ENCODE assay signal across 1 cellular context in the genomic region with DNA sequence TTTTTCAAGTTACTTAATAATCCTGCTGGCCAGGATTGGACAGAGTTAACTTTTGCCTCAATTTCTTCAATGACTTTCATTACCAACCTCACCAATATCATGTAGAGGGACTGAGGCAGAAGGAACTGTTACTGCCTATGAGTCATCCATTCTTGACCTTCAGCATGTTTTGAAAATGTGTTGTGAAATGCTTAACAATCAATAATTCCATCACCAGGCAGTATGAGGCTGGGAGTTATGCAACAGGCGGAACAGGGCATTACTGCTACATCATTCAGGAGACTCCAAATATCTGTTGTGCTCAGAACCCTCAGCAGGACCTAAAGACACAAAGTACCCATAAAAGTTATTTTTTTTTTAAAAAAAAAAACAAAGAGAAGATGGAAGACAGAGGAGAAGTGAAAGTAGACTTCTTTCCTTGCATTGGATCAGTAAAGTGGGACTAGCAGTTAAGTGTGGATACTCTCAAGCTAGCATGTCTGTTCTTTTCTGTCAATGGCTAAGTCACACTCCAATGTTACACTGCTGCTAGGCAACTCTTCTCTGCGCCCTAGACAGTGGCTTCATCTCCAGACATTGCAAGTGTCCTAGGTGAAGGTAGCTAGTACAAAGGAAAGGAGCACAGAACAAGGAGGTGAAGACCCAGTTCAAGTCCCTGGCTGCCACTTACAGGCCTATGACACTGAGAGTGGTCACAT.
TF ChIP-seq lines count a peak whose summit lies in the region.

No MANE protein-coding gene starts in this region.

TF ChIP-seq in HepG2, 621 proteins besides CTCF, POLR2A, EP300 and RAD21 (continued from another document and continues in another):
- no peak for TF ChIP-seq ZBTB34 (CRISPR knock-in tag; IDR thresholded peaks at IDR 0.05)
- no peak for TF ChIP-seq HIVEP1 (CRISPR knock-in tag; IDR thresholded peaks at IDR 0.05)
- TF ChIP-seq ZNF414 (CRISPR knock-in tag; IDR thresholded peaks at IDR 0.05) = no peak
- TF ChIP-seq SOX5 (CRISPR knock-in tag; IDR thresholded peaks at IDR 0.05; ENCODE audit: borderline replicate concordance) = peak; percentile 77; the same call in 1 of the 2 replicates
- TF ChIP-seq SPEN (CRISPR knock-in tag; IDR thresholded peaks at IDR 0.05; ENCODE audit: low read depth) = 0 out of 2 replicates have a peak, but pooled peaks have one; percentile 21
- 0 out of 2 replicates have a peak, but pooled peaks have one; percentile 18 for TF ChIP-seq ZNF629 (CRISPR knock-in tag; conservative IDR thresholded peaks at IDR 0.05)
- TF ChIP-seq ZNF710 (CRISPR knock-in tag; IDR thresholded peaks at IDR 0.05; ENCODE audit: borderline replicate concordance) = 0 out of 2 replicates have a peak, but pooled peaks have one; percentile 19
- TF ChIP-seq ZNF780A (CRISPR knock-in tag; IDR thresholded peaks at IDR 0.05) = no peak
- no peak for TF ChIP-seq KMT2B (CRISPR knock-in tag; IDR thresholded peaks at IDR 0.05)
- TF ChIP-seq ZKSCAN5 (CRISPR knock-in tag; IDR thresholded peaks at IDR 0.05) = no peak
- no peak for TF ChIP-seq RAD51 (IDR thresholded peaks at IDR 0.05; ENCODE audit: borderline replicate concordance)
- TF ChIP-seq ZNF34 (CRISPR knock-in tag; IDR thresholded peaks at IDR 0.05; ENCODE audit: borderline replicate concordance) = no peak
- 0 out of 2 replicates have a peak, but pooled peaks have one; percentile 73 for TF ChIP-seq ZBTB42 (CRISPR knock-in tag; IDR thresholded peaks at IDR 0.05)
- TF ChIP-seq NONO (IDR thresholded peaks at IDR 0.05) = no peak
- TF ChIP-seq NONO (CRISPR knock-in tag; conservative IDR thresholded peaks at IDR 0.05) = no peak
- TF ChIP-seq, protein P1, sequence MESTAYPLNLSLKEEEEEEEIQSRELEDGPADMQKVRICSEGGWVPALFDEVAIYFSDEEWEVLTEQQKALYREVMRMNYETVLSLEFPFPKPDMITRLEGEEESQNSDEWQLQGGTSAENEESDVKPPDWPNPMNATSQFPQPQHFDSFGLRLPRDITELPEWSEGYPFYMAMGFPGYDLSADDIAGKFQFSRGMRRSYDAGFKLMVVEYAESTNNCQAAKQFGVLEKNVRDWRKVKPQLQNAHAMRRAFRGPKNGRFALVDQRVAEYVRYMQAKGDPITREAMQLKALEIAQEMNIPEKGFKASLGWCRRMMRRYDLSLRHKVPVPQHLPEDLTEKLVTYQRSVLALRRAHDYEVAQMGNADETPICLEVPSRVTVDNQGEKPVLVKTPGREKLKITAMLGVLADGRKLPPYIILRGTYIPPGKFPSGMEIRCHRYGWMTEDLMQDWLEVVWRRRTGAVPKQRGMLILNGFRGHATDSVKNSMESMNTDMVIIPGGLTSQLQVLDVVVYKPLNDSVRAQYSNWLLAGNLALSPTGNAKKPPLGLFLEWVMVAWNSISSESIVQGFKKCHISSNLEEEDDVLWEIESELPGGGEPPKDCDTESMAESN (CRISPR knock-in tag; conservative IDR thresholded peaks at IDR 0.05) = no peak
- peak; percentile 97 for TF ChIP-seq CEBPG (CRISPR knock-in tag; IDR thresholded peaks at IDR 0.05)
- TF ChIP-seq ZSCAN31 (CRISPR knock-in tag; IDR thresholded peaks at IDR 0.05; ENCODE audit: low read depth) = peak; percentile 34; the same call in 1 of the 2 replicates
- no peak for TF ChIP-seq ZNF704 (CRISPR knock-in tag; IDR thresholded peaks at IDR 0.05; ENCODE audit: borderline replicate concordance)
- TF ChIP-seq NKX3-1 (CRISPR knock-in tag; IDR thresholded peaks at IDR 0.05) = no peak
- TF ChIP-seq ZNF670 (CRISPR knock-in tag; IDR thresholded peaks at IDR 0.05; ENCODE audit: borderline replicate concordance) = no peak
- TF ChIP-seq ZZZ3 (CRISPR knock-in tag; IDR thresholded peaks at IDR 0.05; ENCODE audit: borderline replicate concordance) = no peak
- no peak for TF ChIP-seq PRDM15 (CRISPR knock-in tag; IDR thresholded peaks at IDR 0.05)
- no peak for TF ChIP-seq ZNF335 (CRISPR knock-in tag; IDR thresholded peaks at IDR 0.05)
- no peak for TF ChIP-seq HOXA9 (CRISPR knock-in tag; IDR thresholded peaks at IDR 0.05; ENCODE audit: borderline replicate concordance)
- peak; percentile 90; the same call in 1 of the 2 replicates for TF ChIP-seq SALL1 (CRISPR knock-in tag; IDR thresholded peaks at IDR 0.05)
- TF ChIP-seq ZNF557 (CRISPR knock-in tag; IDR thresholded peaks at IDR 0.05) = no peak
- peak; percentile 68; the same call in 1 of the 2 replicates for TF ChIP-seq CREM (IDR thresholded peaks at IDR 0.05)
- no peak for TF ChIP-seq CREM (CRISPR knock-in tag; IDR thresholded peaks at IDR 0.05)
- TF ChIP-seq ISL2 (CRISPR knock-in tag; IDR thresholded peaks at IDR 0.05) = peak; percentile 47; the same call in 1 of the 2 replicates
- TF ChIP-seq ATRX (CRISPR knock-in tag; IDR thresholded peaks at IDR 0.05; ENCODE audit: borderline replicate concordance) = no peak
- TF ChIP-seq GPN1 (CRISPR knock-in tag; IDR thresholded peaks at IDR 0.05; ENCODE audit: borderline replicate concordance) = no peak
- no peak for TF ChIP-seq ZNF296 (CRISPR knock-in tag; conservative IDR thresholded peaks at IDR 0.05)
- no peak for TF ChIP-seq SP140L (CRISPR knock-in tag; IDR thresholded peaks at IDR 0.05; ENCODE audit: borderline replicate concordance)
- TF ChIP-seq, protein P2, sequence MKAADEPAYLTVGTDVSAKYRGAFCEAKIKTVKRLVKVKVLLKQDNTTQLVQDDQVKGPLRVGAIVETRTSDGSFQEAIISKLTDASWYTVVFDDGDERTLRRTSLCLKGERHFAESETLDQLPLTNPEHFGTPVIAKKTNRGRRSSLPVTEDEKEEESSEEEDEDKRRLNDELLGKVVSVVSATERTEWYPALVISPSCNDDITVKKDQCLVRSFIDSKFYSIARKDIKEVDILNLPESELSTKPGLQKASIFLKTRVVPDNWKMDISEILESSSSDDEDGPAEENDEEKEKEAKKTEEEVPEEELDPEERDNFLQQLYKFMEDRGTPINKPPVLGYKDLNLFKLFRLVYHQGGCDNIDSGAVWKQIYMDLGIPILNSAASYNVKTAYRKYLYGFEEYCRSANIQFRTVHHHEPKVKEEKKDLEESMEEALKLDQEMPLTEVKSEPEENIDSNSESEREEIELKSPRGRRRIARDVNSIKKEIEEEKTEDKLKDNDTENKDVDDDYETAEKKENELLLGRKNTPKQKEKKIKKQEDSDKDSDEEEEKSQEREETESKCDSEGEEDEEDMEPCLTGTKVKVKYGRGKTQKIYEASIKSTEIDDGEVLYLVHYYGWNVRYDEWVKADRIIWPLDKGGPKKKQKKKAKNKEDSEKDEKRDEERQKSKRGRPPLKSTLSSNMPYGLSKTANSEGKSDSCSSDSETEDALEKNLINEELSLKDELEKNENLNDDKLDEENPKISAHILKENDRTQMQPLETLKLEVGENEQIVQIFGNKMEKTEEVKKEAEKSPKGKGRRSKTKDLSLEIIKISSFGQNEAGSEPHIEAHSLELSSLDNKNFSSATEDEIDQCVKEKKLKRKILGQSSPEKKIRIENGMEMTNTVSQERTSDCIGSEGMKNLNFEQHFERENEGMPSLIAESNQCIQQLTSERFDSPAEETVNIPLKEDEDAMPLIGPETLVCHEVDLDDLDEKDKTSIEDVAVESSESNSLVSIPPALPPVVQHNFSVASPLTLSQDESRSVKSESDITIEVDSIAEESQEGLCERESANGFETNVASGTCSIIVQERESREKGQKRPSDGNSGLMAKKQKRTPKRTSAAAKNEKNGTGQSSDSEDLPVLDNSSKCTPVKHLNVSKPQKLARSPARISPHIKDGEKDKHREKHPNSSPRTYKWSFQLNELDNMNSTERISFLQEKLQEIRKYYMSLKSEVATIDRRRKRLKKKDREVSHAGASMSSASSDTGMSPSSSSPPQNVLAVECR (CRISPR knock-in tag; IDR thresholded peaks at IDR 0.05; ENCODE audit: borderline replicate concordance) = no peak; the same call in 1 of the 2 replicates
- no peak for TF ChIP-seq MTA3 (CRISPR knock-in tag; IDR thresholded peaks at IDR 0.05)
- TF ChIP-seq CREB1 (IDR thresholded peaks at IDR 0.05) = 0 out of 2 replicates have a peak, but pooled peaks have one; percentile 44
- TF ChIP-seq CREB1 (CRISPR knock-in tag; IDR thresholded peaks at IDR 0.05) = peak; percentile 77
- TF ChIP-seq ZNF329 (CRISPR knock-in tag; IDR thresholded peaks at IDR 0.05; ENCODE audit: low read depth) = no peak
- TF ChIP-seq MED13 (CRISPR knock-in tag; IDR thresholded peaks at IDR 0.05) = no peak
- no peak for TF ChIP-seq ZNF17 (CRISPR knock-in tag; IDR thresholded peaks at IDR 0.05)
- no peak for TF ChIP-seq ZSCAN20 (CRISPR knock-in tag; IDR thresholded peaks at IDR 0.05; ENCODE audit: borderline replicate concordance)
- TF ChIP-seq NFE2L2 (IDR thresholded peaks at IDR 0.05; ENCODE audit: low read length) = no peak
